In the genomic region with DNA sequence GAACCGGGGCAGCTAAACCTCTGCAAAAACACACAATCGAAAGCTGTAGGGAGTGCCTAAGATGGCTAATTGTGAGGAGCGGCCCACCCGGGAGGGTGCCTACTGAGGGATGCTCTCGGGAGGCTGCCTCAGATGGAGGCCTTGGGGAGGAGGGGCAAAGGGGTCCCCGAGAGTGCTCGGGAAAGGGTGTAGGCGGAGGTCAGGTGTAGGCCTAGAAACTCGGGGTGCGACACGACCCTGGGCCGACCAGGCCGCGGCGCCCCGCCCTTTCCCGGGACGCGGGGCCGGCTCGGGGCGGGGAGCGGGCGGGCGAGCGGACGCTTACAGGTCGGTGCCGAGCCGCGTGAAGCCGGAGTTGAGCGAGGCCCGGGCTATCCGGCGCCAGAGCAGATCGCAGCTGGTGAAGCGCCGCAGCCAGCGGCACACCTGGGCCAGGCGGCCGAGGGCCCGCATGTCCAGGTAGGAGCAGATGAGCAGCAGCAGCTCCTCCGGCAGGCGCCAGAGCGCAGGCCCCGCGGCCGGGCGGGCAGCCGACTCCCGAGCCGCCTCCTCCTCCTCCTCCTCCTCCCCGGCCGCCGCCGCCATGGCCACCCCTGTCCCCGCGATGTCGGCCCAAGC, we compare ENCODE assay signal across 8 cellular contexts. TPM values are rescaled to one million over a fixed set of nuclear protein-coding genes. Genes with fewer than 3 reads are reported as not detected.
DNase-seq lines count a peak whose midpoint lies in the region; TF ChIP-seq lines count a peak whose summit lies in the region.

No MANE protein-coding gene starts in this region.

- H3K4me3 Mint-ChIP-seq in H9 = peak overlapping the region; percentile 88 to 91

- H3K4me2 ChIP-seq in H9 (ENCODE audit: insufficient read depth, insufficient read length, low read length) (peak overlapping the region; percentile 73), MM.1S (ENCODE audit: low read depth, low read length) (peak overlapping the region; percentile 97)

- no peaks in the 10 kb centered on the region for H3K36me3 ChIP-seq in MM.1S (replicated peaks; ENCODE audit: insufficient read depth, low read length)
- H3K36me3 ChIP-seq in colonic mucosa = no peaks in the 10 kb centered on the region
- no peaks in the 10 kb centered on the region for H3K36me3 ChIP-seq in liver (ENCODE audit: control insufficient read depth in 4 of 4, insufficient read depth in 3 of 4, low read depth in 1 of 4, low read length in 3 of 4)

- H2BK5ac ChIP-seq in H9 (ENCODE audit: insufficient read length, low read length) = no peak overlapping the region

- peak overlapping the region; percentile 92 for H3K4me3 ChIP-seq in GM12875 (ENCODE audit: low read depth, low read length)
- H3K4me3 ChIP-seq in MM.1S (ENCODE audit: low read length) = peak overlapping the region; percentile 98
- H3K4me3 ChIP-seq in colonic mucosa = peak overlapping the region; percentile 74
- H3K4me3 ChIP-seq in liver (ENCODE audit: low read depth in 1 of 3, low read length in 3 of 3) = peak overlapping the region; percentile 48 to 85 (median 73)

- no peaks in the 10 kb centered on the region; the same call in 1 of the 2 replicates for H3K4me1 ChIP-seq in H9 (ENCODE audit: insufficient read depth, low read length)
- peaks cover 10% of the 10 kb centered on the region; the same call in 1 of the 2 replicates for H3K4me1 ChIP-seq in MM.1S (ENCODE audit: low read length)
- H3K4me1 ChIP-seq in colonic mucosa = no peaks in the 10 kb centered on the region
- H3K4me1 ChIP-seq in liver (ENCODE audit: control insufficient read depth in 4 of 4, insufficient read depth in 4 of 4, low read length in 3 of 4) = peaks cover 8 to 38% (median 16%) of the 10 kb centered on the region in 4 donors

- peaks cover 6% of the 10 kb centered on the region for H3K23me2 ChIP-seq in H9 (ENCODE audit: insufficient read length, low read depth, low read length, poor library complexity, severe bottlenecking)

- TF ChIP-seq CTCF in GM12875 (IDR thresholded peaks at IDR 0.05; ENCODE audit: borderline replicate concordance, insufficient read depth, low read depth, low read length) (no peak), H9 (conservative IDR thresholded peaks at IDR 0.05) (no peak), MM.1S (IDR thresholded peaks at IDR 0.05; ENCODE audit: low read length) (no peak), colonic mucosa (IDR thresholded peaks at IDR 0.05) (no peak), liver (IDR thresholded peaks at IDR 0.05; ENCODE audit: low read depth, low read length, missing input control) (no peak)

- no peak overlapping the region for H3K4ac ChIP-seq in H9 (ENCODE audit: low read depth, low read length)

- no peaks in the 10 kb centered on the region for H3K9me3 ChIP-seq in H9 (ENCODE audit: control insufficient read depth, low read depth, low read length)
- H3K9me3 ChIP-seq in MM.1S (replicated peaks; ENCODE audit: insufficient read depth, low read length) = no peaks in the 10 kb centered on the region
- H3K9me3 ChIP-seq in colonic mucosa = no peaks in the 10 kb centered on the region
- no peaks in the 10 kb centered on the region for H3K9me3 ChIP-seq in liver (ENCODE audit: control insufficient read depth in 4 of 4, low read length in 3 of 4)

- H4K5ac ChIP-seq in H9 (ENCODE audit: insufficient read length, low read depth, low read length) = no peak overlapping the region

- H3F3A ChIP-seq in MM.1S (ENCODE audit: insufficient read depth, low read length) = peaks cover 13% of the 10 kb centered on the region

- no peak overlapping the region for H2AK5ac ChIP-seq in H9 (ENCODE audit: insufficient read length, low read length)

- H3K79me1 ChIP-seq in H9 (ENCODE audit: insufficient read depth, low read depth, low read length, poor library complexity, severe bottlenecking) = no peaks in the 10 kb centered on the region

- no CpG with 5 or more reads among the region's 60 CpGs for WGBS in H9 (ENCODE audit: extremely low coverage, insufficient read length, low lambda C conversion rate)
- WGBS in liver = under 1% methylated on average over 60 of the region's 60 CpGs

- H3K56ac ChIP-seq in H9 (ENCODE audit: insufficient read length, low read depth, low read length) = no peak overlapping the region

- no peak overlapping the region for H2BK20ac ChIP-seq in H9 (ENCODE audit: low read depth, low read length, poor library complexity, severe bottlenecking)

- no peak overlapping the region for H3K23ac ChIP-seq in H9 (ENCODE audit: insufficient read length, low read depth, low read length)

- no peaks in the 10 kb centered on the region for H3K36me3 Mint-ChIP-seq in H9 (ENCODE audit: insufficient read depth in 1 of 3, low read depth in 3 of 3)

- no peaks in the 10 kb centered on the region for H3K27me3 ChIP-seq in H9 (ENCODE audit: insufficient read depth, low read length)
- no peaks in the 10 kb centered on the region for H3K27me3 ChIP-seq in MM.1S (replicated peaks; ENCODE audit: insufficient read depth, low read length)
- H3K27me3 ChIP-seq in colonic mucosa = no peaks in the 10 kb centered on the region
- no peaks in the 10 kb centered on the region for H3K27me3 ChIP-seq in liver (ENCODE audit: control insufficient read depth in 4 of 4, insufficient read depth in 4 of 4, low read length in 3 of 4)

- H3K27ac Mint-ChIP-seq in H9 = peak overlapping the region; percentile 91 to 98 (median 97)

- H3T11ph ChIP-seq in H9 (ENCODE audit: low read length) = no peak overlapping the region

- H3K9ac ChIP-seq in H9 (ENCODE audit: extremely low read depth, insufficient read length, low read length) (peak overlapping the region; percentile 81), MM.1S (ENCODE audit: low read length) (peak overlapping the region; percentile 99), colonic mucosa (ENCODE audit: low read depth in 2 of 2, low read length in 2 of 2) (peak overlapping the region; percentile 93 to 100), liver (ENCODE audit: low read depth in 1 of 2, low read length in 2 of 2) (peak overlapping the region; percentile 59 to 99)

- no peaks in the 10 kb centered on the region for H3K9me2 ChIP-seq in MM.1S (replicated peaks; ENCODE audit: insufficient read depth, low read length)

- H2BK120ac ChIP-seq in H9 (ENCODE audit: low read depth, low read length, poor library complexity, severe bottlenecking) = no peak overlapping the region

- H3K4me1 Mint-ChIP-seq in H9 = peaks cover 28 to 33% of the 10 kb centered on the region in 2 experiments

- H4K20me1 ChIP-seq in H9 (ENCODE audit: control insufficient read depth, insufficient read depth, insufficient read length) (no peaks in the 10 kb centered on the region), MM.1S (ENCODE audit: insufficient read depth, low read length) (no peaks in the 10 kb centered on the region)

- H4K8ac ChIP-seq in H9 (replicated peaks; ENCODE audit: insufficient read length, low read depth, low read length) = peak overlapping the region; percentile 8

- H4K91ac ChIP-seq in H9 (ENCODE audit: insufficient read length, low read depth, low read length) = no peak overlapping the region

- 0 out of 5 replicates have a peak, but pooled peaks cover 0 to 2% of the 10 kb centered on the region in 2 experiments for H3K9me3 Mint-ChIP-seq in H9

- no peaks in the 10 kb centered on the region for H3K79me2 ChIP-seq in H9 (ENCODE audit: insufficient read depth, low read length)
- peaks cover 66% of the 10 kb centered on the region for H3K79me2 ChIP-seq in MM.1S (ENCODE audit: low read length)

- intact Hi-C loops in colonic mucosa (cut with DNase I) = no loop called here

- TF ChIP-seq RAD21 in liver (IDR thresholded peaks at IDR 0.05) = no peak

- no peak overlapping the region for H2BK12ac ChIP-seq in H9 (ENCODE audit: insufficient read length, low read depth, low read length)

- no peaks in the 10 kb centered on the region; the same call in 1 of the 2 replicates for H3K27me3 Mint-ChIP-seq in H9 (ENCODE audit: low read depth)

- no peak overlapping the region for H3K27ac ChIP-seq in H9 (ENCODE audit: insufficient read length, low read depth, low read length)
- H3K27ac ChIP-seq in MM.1S (ENCODE audit: low read length) = peak overlapping the region; percentile 96
- peak overlapping the region; percentile 96 for H3K27ac ChIP-seq in colonic mucosa
- H3K27ac ChIP-seq in liver (ENCODE audit: low read depth in 1 of 2, low read length in 2 of 2) = peak overlapping the region; percentile 80 to 98

- DNase-seq in H9 = peak; percentile 64
- peak; percentile 69 for DNase-seq in MM.1S
- peak; percentile 64 to 73 for DNase-seq in activated CD4-positive, alpha-beta T cell treated with anti-CD3 and anti-CD28 coated beads for 4 hours
- DNase-seq in colonic mucosa = peak; percentile 68
- DNase-seq in stimulated activated CD4-positive, alpha-beta T cell treated with anti-CD3 and anti-CD28 coated beads, Interleukin-4, amount 100 ng/mL, for 4 hours = peak; percentile 64 to 68
- DNase-seq in kidney glomerular epithelial cell (lab: John Stamatoyannopoulos, UW) = no peak

- no peak overlapping the region for H2AFZ ChIP-seq in H9 (ENCODE audit: low read length)
- peak overlapping the region; percentile 94 for H2AFZ ChIP-seq in MM.1S (ENCODE audit: low read length)

- H2BK15ac ChIP-seq in H9 (ENCODE audit: low read depth, low read length) = no peak overlapping the region

- H3K18ac ChIP-seq in H9 (ENCODE audit: insufficient read length, low read depth, low read length) = peak overlapping the region; percentile 62

- H3K14ac ChIP-seq in H9 (ENCODE audit: insufficient read depth, low read length) = peak overlapping the region; percentile 90

TF ChIP-seq in liver, 16 proteins besides CTCF, POLR2A, EP300 and RAD21 (continues in another document):
- no peak for TF ChIP-seq YY1 (IDR thresholded peaks at IDR 0.05)
- TF ChIP-seq, protein P1, sequence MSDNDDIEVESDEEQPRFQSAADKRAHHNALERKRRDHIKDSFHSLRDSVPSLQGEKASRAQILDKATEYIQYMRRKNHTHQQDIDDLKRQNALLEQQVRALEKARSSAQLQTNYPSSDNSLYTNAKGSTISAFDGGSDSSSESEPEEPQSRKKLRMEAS (IDR thresholded peaks at IDR 0.05) = no peak
- no peak for TF ChIP-seq NR2F2 (IDR thresholded peaks at IDR 0.05)
- TF ChIP-seq SP1 (IDR thresholded peaks at IDR 0.05) = no peak
- no peak for TF ChIP-seq FOXA2 (IDR thresholded peaks at IDR 0.05)
- TF ChIP-seq JUND (IDR thresholded peaks at IDR 0.05) = no peak
- TF ChIP-seq HNF4A (conservative IDR thresholded peaks at IDR 0.05) = no peak
- TF ChIP-seq, protein P2, sequence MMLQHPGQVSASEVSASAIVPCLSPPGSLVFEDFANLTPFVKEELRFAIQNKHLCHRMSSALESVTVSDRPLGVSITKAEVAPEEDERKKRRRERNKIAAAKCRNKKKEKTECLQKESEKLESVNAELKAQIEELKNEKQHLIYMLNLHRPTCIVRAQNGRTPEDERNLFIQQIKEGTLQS (IDR thresholded peaks at IDR 0.05) = no peak
- TF ChIP-seq FOXA1 (IDR thresholded peaks at IDR 0.05) = no peak
- no peak for TF ChIP-seq HNF4G (IDR thresholded peaks at IDR 0.05)

RNA-seq across cellular contexts. Expression of a gene that starts 0.8 kb away (rescaled TPM):
- total RNA-seq in H9 (2021) = 40.6 and 41.6 TPM in 2 replicates
- total RNA-seq in colonic mucosa = 10 to 100 TPM; 42.5 to 60.7 TPM
- total RNA-seq in liver = 10 to 100 TPM; 25.9 to 54.1 TPM
- polyA plus RNA-seq in liver = 10 to 100 TPM in 1 of 2 donors, 1 to 10 TPM in 1; 5.4 to 15.1 TPM
